In genomic region chr15:53203454-53203853, GRCh38 we compare ENCODE assay signal across 26 cellular contexts.
DNase-seq lines count a peak whose midpoint lies in the region; ATAC-seq, FAIRE-seq and TF ChIP-seq lines count a peak whose summit lies in the region.
"Had no signal": no experiment of that assay in that cellular context is flagged by ENCODE, and none has a peak within 500 bp of the region (broad histone marks: within the 10 kb centered on the region; RNA-seq: fewer than 3 reads in every experiment).

No MANE protein-coding gene starts in this region.

- peak overlapping the region in 6 of 11 experiments; percentile 9 to 50 (median 33); a peak in 10 of 22 replicates for H3K4me2 ChIP-seq in BLaER1 treated with 17β-estradiol and CSF1 and Interleukin-3, amounts not matched to agents 10 nM and 100 nM
- H3K4me2 ChIP-seq in H1 (ENCODE audit: insufficient read depth in 1 of 2, low read depth in 2 of 2, low read length in 2 of 2), result no peak overlapping the region
- H3K4me2 ChIP-seq: A549 had no signal

- H3K9me3 ChIP-seq in BLaER1 treated with 17β-estradiol and CSF1 and Interleukin-3, amounts not matched to agents 10 nM and 100 nM (replicated peaks in 1 of 11), result no peaks in the 10 kb centered on the region
- H3K9me3 ChIP-seq in H1 (ENCODE audit: insufficient read depth in 2 of 2, low read depth in 1 of 2, low read length in 1 of 2) (peaks cover 3 to 4% of the 10 kb centered on the region in 2 experiments; a peak in 1 of 4 replicates), psoas muscle (no peaks in the 10 kb centered on the region), ovary (peaks cover 0 to 3% of the 10 kb centered on the region in 2 donors)
- H3K9me3 ChIP-seq in CD4-positive, alpha-beta T cell (ENCODE audit: control insufficient read depth, low read length), result no peaks in the 10 kb centered on the region
- H3K9me3 ChIP-seq: A549, MG63 had no signal

- peaks cover 10% of the 10 kb centered on the region for H3K27me3 Mint-ChIP-seq in CD4-positive, alpha-beta T cell

- no peaks in the 10 kb centered on the region for H3K23me2 ChIP-seq in H1 (ENCODE audit: low read depth, low read length)

- H3K18ac ChIP-seq in H1 (ENCODE audit: extremely low read depth, low read length), result no peak overlapping the region

- H3K4me1 Mint-ChIP-seq in CD4-positive, alpha-beta T cell (ENCODE audit: low read depth), result no peaks in the 10 kb centered on the region
- H3K4me1 Mint-ChIP-seq: CD14-positive monocyte had no signal

- H2BK15ac ChIP-seq in H1 (ENCODE audit: low read length), result no peak overlapping the region

- no peak for TF ChIP-seq EP300 in H1 (IDR thresholded peaks at IDR 0.05; ENCODE audit: borderline replicate concordance in 1 of 2, low read depth in 2 of 2, low read length in 2 of 2)
- no peak for TF ChIP-seq EP300 in ovary (IDR thresholded peaks at IDR 0.05)

- H3K4me1 ChIP-seq in BLaER1 treated with 17β-estradiol and CSF1 and Interleukin-3, amounts not matched to agents 10 nM and 100 nM, result peaks cover 0 to 10% (median 3%) of the 10 kb centered on the region in 10 experiments; a peak in 8 of 20 replicates
- H3K4me1 ChIP-seq in H1 (replicated peaks in 1 of 4; ENCODE audit: control insufficient read depth in 3 of 4, insufficient read depth in 4 of 4, low read length in 3 of 4) (peaks cover 0 to 5% (median 1%) of the 10 kb centered on the region in 4 experiments; a peak in 2 of 7 replicates), psoas muscle (peaks cover 21% of the 10 kb centered on the region), ovary (ENCODE audit: insufficient read depth) (no peaks in the 10 kb centered on the region)
- H3K4me1 ChIP-seq: A549 had no signal

- no peak overlapping the region for H3K56ac ChIP-seq in H1 (replicated peaks; ENCODE audit: insufficient read length, low read depth, low read length)

- DNase-seq in KBM-7, result peak; percentile 42
- no peak for DNase-seq in H1 (ENCODE audit: low read depth in 1 of 2, low spot score in 2 of 2)
- peak; percentile 45 to 80 for DNase-seq in psoas muscle
- DNase-seq in ovary, result no peak
- DNase-seq in CD4-positive, alpha-beta T cell, result no peak
- DNase-seq: AML-193, Calu3, DMS79 treated with DMSO at 0.1 percent for 48 hours, H9, MG63, NCI-H1092 treated with DMSO at 0.1 percent for 48 hours, NCI-H1436 treated with DMSO at 0.1 percent for 48 hours, NCI-H187 treated with DMSO at 0.1 percent for 48 hours, NCI-H446, NCI-H526, NCI-H82, SHP77, T-helper 1 cell had no signal

- TF ChIP-seq CTCF in H1 (IDR thresholded peaks at IDR 0.05; ENCODE audit: control extremely low read depth in 1 of 3, insufficient read depth in 1 of 3, low read depth in 1 of 3, low read length in 3 of 3) (no peak), psoas muscle (IDR thresholded peaks at IDR 0.05) (no peak), ovary (IDR thresholded peaks at IDR 0.05) (no peak)
- TF ChIP-seq CTCF in CD4-positive, alpha-beta T cell (IDR thresholded peaks at IDR 0.05), result no peak

- no peak for FAIRE-seq in H1 (lab: Jason Lieb, UNC)
- FAIRE-seq: GM12892, GM19239, K562 had no signal

- 87% methylated on average over 4 of the region's 4 CpGs; no CpG with 5 or more reads in 1 of the 2 experiments for WGBS in H1 (ENCODE audit: extremely low coverage in 1 of 2, insufficient coverage in 1 of 2, insufficient read length in 1 of 2, insufficient replicate concordance in 2 of 2, low coverage in 1 of 2, low lambda C conversion rate in 2 of 2, missing lambda C conversion rate in 1 of 2), 2 experiments
- 24 to 47% (median 24%) methylated on average over 4 of the region's 4 CpGs for WGBS in psoas muscle, 3 donors
- WGBS in ovary, 3 donors, result 9 to 12% (median 11%) methylated on average over 4 of the region's 4 CpGs

- POLR2A ChIA-PET in H1 (lab: Charles Lee; ENCODE audit: partially characterized antibody), result interaction anchor here (0.5 to 1.4 kb wide), 2 partner anchors 13 to 411 kb away, joined by 4 to 5 read pairs; no protein-coding TSS in a partner anchor
- POLR2A ChIA-PET in CD4-positive, alpha-beta T cell (lab: Charles Lee), result no interaction called here

- 0 out of 2 replicates have a peak overlapping the region, but pooled peaks have one; percentile 49 for H2BK20ac ChIP-seq in H1 (ENCODE audit: low read length)

- H4K8ac ChIP-seq in H1 (ENCODE audit: extremely low read depth, insufficient read depth, low read length), result no peak overlapping the region

- intact Hi-C loops in psoas muscle (cut with DNase I) (no loop called here), ovary (cut with DNase I) (no loop called here)
- intact Hi-C loops in CD4-positive, alpha-beta T cell (cut with DNase I, micrococcal nuclease), result no loop called here

- H3K27ac ChIP-seq in BLaER1 treated with 17β-estradiol and CSF1 and Interleukin-3, amounts not matched to agents 10 nM and 100 nM, result no peak overlapping the region
- H3K27ac ChIP-seq in H1 (ENCODE audit: low read depth, low read length), result no peak overlapping the region
- H3K27ac ChIP-seq in psoas muscle, result no peak overlapping the region
- H3K27ac ChIP-seq in ovary, result no peak overlapping the region
- H3K27ac ChIP-seq in CD4-positive, alpha-beta T cell (ENCODE audit: low read depth, low read length), result no peak overlapping the region
- H3K27ac ChIP-seq: A549, RWPE1 had no signal

- no peaks in the 10 kb centered on the region for H3K79me2 ChIP-seq in H1 (ENCODE audit: control insufficient read depth in 1 of 2, insufficient read depth in 2 of 2, low read length in 2 of 2)

- H3K36me3 ChIP-seq in BLaER1 treated with 17β-estradiol and CSF1 and Interleukin-3, amounts not matched to agents 10 nM and 100 nM, result no peaks in the 10 kb centered on the region
- no peaks in the 10 kb centered on the region for H3K36me3 ChIP-seq in H1 (ENCODE audit: control insufficient read depth in 2 of 4, insufficient read depth in 4 of 4, low read length in 3 of 4)
- no peaks in the 10 kb centered on the region for H3K36me3 ChIP-seq in psoas muscle (ENCODE audit: insufficient read depth in 1 of 2, low read depth in 1 of 2)
- H3K36me3 ChIP-seq in ovary, result no peaks in the 10 kb centered on the region
- H3K36me3 ChIP-seq: MG63 had no signal

- no peak overlapping the region for H4K91ac ChIP-seq in H1 (replicated peaks; ENCODE audit: insufficient read length, low read length)

- no peak overlapping the region for H4K5ac ChIP-seq in H1 (ENCODE audit: insufficient read length, low read depth, low read length)

- H2BK5ac ChIP-seq in H1 (ENCODE audit: low read depth, low read length), result no peak overlapping the region

- no peak overlapping the region for H2BK12ac ChIP-seq in H1 (ENCODE audit: low read depth, low read length)

- TF ChIP-seq RAD21 in H1 (IDR thresholded peaks at IDR 0.05 in 1 of 2, conservative IDR thresholded peaks at IDR 0.05 in 1 of 2; ENCODE audit: low read depth in 2 of 2, low read length in 2 of 2), result no peak

- TF ChIP-seq POLR2A in H1 (IDR thresholded peaks at IDR 0.05; ENCODE audit: control extremely low read depth in 1 of 2, low read depth in 2 of 2, low read length in 2 of 2) (no peak), ovary (IDR thresholded peaks at IDR 0.05) (no peak)

- H3K9me3 Mint-ChIP-seq in CD4-positive, alpha-beta T cell, result peaks cover 3% of the 10 kb centered on the region

- H3K9ac ChIP-seq in BLaER1 treated with 17β-estradiol and CSF1 and Interleukin-3, amounts not matched to agents 10 nM and 100 nM, result no peak overlapping the region
- H3K9ac ChIP-seq in H1 (replicated peaks in 1 of 4; ENCODE audit: extremely low read depth in 1 of 4, low read depth in 3 of 4, low read length in 3 of 4), result no peak overlapping the region

- in situ Hi-C loops in KBM-7 (cut with MboI; ENCODE audit: low pct_unique_long_range_greater_than_20kb, low sequenced_read_pairs), result loop anchor here (25.0 kb wide), 1 partner anchor 416 kb away; the partner anchor contains the start of gene ONECUT1

- H2AFZ ChIP-seq in H1 (ENCODE audit: low read length), result peak overlapping the region; percentile 86

- H3K36me3 Mint-ChIP-seq in CD4-positive, alpha-beta T cell (ENCODE audit: low read depth), result no peaks in the 10 kb centered on the region
- H3K36me3 Mint-ChIP-seq: CD14-positive monocyte had no signal

- H3K27ac Mint-ChIP-seq in CD4-positive, alpha-beta T cell, result no peak overlapping the region
- H3K27ac Mint-ChIP-seq: CD14-positive monocyte, H9 had no signal

- H2BK120ac ChIP-seq in H1 (replicated peaks; ENCODE audit: low read depth, low read length), result no peak overlapping the region

- H3K14ac ChIP-seq in H1 (ENCODE audit: insufficient read length), result no peak overlapping the region

- ATAC-seq in psoas muscle (peak; percentile 85 to 99 (median 92)), GM18498 (IDR thresholded peaks at IDR 0.05; ENCODE audit: unreplicated experiment) (no peak)
- no peak for ATAC-seq in CD4-positive, alpha-beta T cell (ENCODE audit: poor library complexity)
- ATAC-seq: A549, K562 had no signal

- H3K27me3 ChIP-seq in BLaER1 treated with 17β-estradiol and CSF1 and Interleukin-3, amounts not matched to agents 10 nM and 100 nM, result no peaks in the 10 kb centered on the region
- no peaks in the 10 kb centered on the region for H3K27me3 ChIP-seq in H1 (replicated peaks in 1 of 4; ENCODE audit: control insufficient read depth in 3 of 4, extremely low read depth in 1 of 4, insufficient read depth in 3 of 4, low read length in 3 of 4)
- H3K27me3 ChIP-seq in psoas muscle (ENCODE audit: insufficient read depth in 3 of 3, low read length in 2 of 3), result no peaks in the 10 kb centered on the region
- no peaks in the 10 kb centered on the region for H3K27me3 ChIP-seq in ovary
- H3K27me3 ChIP-seq in CD4-positive, alpha-beta T cell (ENCODE audit: control insufficient read depth, insufficient read depth, low read length), result no peaks in the 10 kb centered on the region

- H2AK5ac ChIP-seq in H1 (ENCODE audit: low read depth, low read length), result no peak overlapping the region

- no peaks in the 10 kb centered on the region for H3K79me1 ChIP-seq in H1 (ENCODE audit: low read depth, low read length)

- CTCF ChIA-PET in H1 (lab: Charles Lee; ENCODE audit: partially characterized antibody), result interaction anchor here (0.6 to 1.2 kb wide), 3 partner anchors 23 to 544 kb away, joined by 3 read pairs; no protein-coding TSS in a partner anchor
- CTCF ChIA-PET in CD4-positive, alpha-beta T cell (lab: Charles Lee), result no interaction called here

- no peak overlapping the region for H3K23ac ChIP-seq in H1 (ENCODE audit: insufficient read length)

- no peak overlapping the region for H3K4me3 ChIP-seq in BLaER1 treated with 17β-estradiol and CSF1 and Interleukin-3, amounts not matched to agents 10 nM and 100 nM
- H3K4me3 ChIP-seq in H1 (ENCODE audit: extremely low read depth in 1 of 4, insufficient read depth in 2 of 4, low read depth in 3 of 4, low read length in 4 of 4), result no peak overlapping the region
- H3K4me3 ChIP-seq in psoas muscle, result no peak overlapping the region
- H3K4me3 ChIP-seq in ovary, result no peak overlapping the region
- H3K4me3 ChIP-seq: A549, K562, MG63 had no signal

- H3K4me3 Mint-ChIP-seq in CD4-positive, alpha-beta T cell, result no peak overlapping the region
- H3K4me3 Mint-ChIP-seq: CD14-positive monocyte, H9 had no signal

- no peak overlapping the region for H3K4ac ChIP-seq in H1 (replicated peaks; ENCODE audit: insufficient read length, low read depth, low read length)

- no peaks in the 10 kb centered on the region for H4K20me1 ChIP-seq in BLaER1 treated with 17β-estradiol and CSF1 and Interleukin-3, amounts not matched to agents 10 nM and 100 nM
- no peaks in the 10 kb centered on the region for H4K20me1 ChIP-seq in H1 (replicated peaks in 1 of 2; ENCODE audit: control insufficient read depth in 1 of 2, insufficient read depth in 2 of 2, low read length in 2 of 2)

TF ChIP-seq in H1, 55 proteins besides CTCF, POLR2A, EP300 and RAD21 (continues in another document):
- no peak for TF ChIP-seq ASH2L (IDR thresholded peaks at IDR 0.05; ENCODE audit: low read length)

Comparison
In these comparisons a context has a peak if more than half of its experiments do, and no peak if none do; other contexts are left out.
1. H3K4me2 ChIP-seq: peak in BLaER1 treated with 17β-estradiol and CSF1 and Interleukin-3, amounts not matched to agents 10 nM and 100 nM (6 of 11); none in H1 (0 of 2).
2. DNase-seq: peak in KBM-7 (single experiment) and psoas muscle (2 of 2); none in H1 (0 of 2), ovary (0 of 5) and CD4-positive, alpha-beta T cell (0 of 10).
3. ATAC-seq: peak in psoas muscle (4 of 4); none in GM18498 (single experiment) and CD4-positive, alpha-beta T cell (single experiment).